Comparison of ENCODE assay signal across 28 cellular contexts in the genomic region with DNA sequence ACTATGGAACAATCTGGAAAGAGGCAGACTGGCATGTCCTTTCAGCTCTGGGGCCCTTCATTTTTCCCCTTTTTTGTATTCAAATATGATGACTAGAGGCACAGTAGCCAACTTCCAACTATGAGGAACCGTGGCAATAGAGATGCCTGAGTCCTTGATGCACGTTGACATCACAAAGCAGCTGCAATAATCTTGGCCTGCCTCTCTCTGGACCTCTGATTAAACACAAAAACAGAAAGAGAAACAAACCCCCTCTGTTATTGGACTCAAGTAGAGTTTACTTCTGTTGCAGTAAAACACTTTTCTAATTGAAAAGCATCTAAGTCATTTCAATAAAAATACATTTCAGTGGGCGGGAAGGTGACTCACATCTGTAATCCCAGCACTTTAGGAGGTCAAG.
"Had no signal": no experiment of that assay in that cellular context is flagged by ENCODE, and none has a peak within 500 bp of the region (broad histone marks: within the 10 kb centered on the region; RNA-seq: fewer than 3 reads in every experiment).

No MANE protein-coding gene starts in this region.

- H3K9me3 ChIP-seq: adrenal gland, gastrocnemius medialis had no signal

- H3K4me3 ChIP-seq: adrenal gland, body of pancreas, esophagus muscularis mucosa, gastrocnemius medialis, heart left ventricle had no signal

- H3K27ac ChIP-seq: adrenal gland, body of pancreas, esophagus muscularis mucosa, foreskin keratinocyte, gastrocnemius medialis, heart left ventricle had no signal

- H3K4me1 ChIP-seq: adrenal gland, body of pancreas, esophagus muscularis mucosa, foreskin keratinocyte, gastrocnemius medialis, heart left ventricle had no signal

- DNase-seq: activated CD4-positive, alpha-beta memory T cell treated with anti-CD3 and anti-CD28 coated beads for 36 hours; activated CD4-positive, alpha-beta T cell treated with anti-CD3 and anti-CD28 coated beads for 36 hours; activated CD4-positive, alpha-beta T cell treated with anti-CD3 and anti-CD28 coated beads, Interleukin-2, amount 10 ng/mL, durations not matched to agents 24 days and 14 days; activated CD4-positive, CD25-positive, alpha-beta regulatory T cell; activated CD4-positive, CD25-positive, alpha-beta regulatory T cell treated with anti-CD3 and anti-CD28 coated beads, Interleukin-2, amount 50 U/mL, for 72 hours; activated CD8-positive, alpha-beta memory T cell treated with anti-CD3 and anti-CD28 coated beads, Interleukin-2, amount 10 ng/mL, durations not matched to agents 7 days and 5 days; activated CD8-positive, alpha-beta memory T cell treated with anti-CD3 and anti-CD28 coated beads, Interleukin-2, amount 50 U/mL, for 4 hours; activated CD8-positive, alpha-beta T cell treated with anti-CD3 and anti-CD28 coated beads, Interleukin-2, amount 10 ng/mL, durations not matched to agents 7 days and 5 days; activated gamma-delta T cell treated with Interleukin-2 at 50 U/mL for 16 hours; activated naive CD4-positive, alpha-beta T cell treated with anti-CD3 and anti-CD28 coated beads, Interleukin-2, amount 50 U/mL, for 16 hours; activated naive CD4-positive, alpha-beta T cell treated with Interleukin-2 at 50 U/mL for 16 hours; activated T-cell treated with anti-CD3 and anti-CD28 coated beads, Interleukin-2, amount 50 U/mL, for 24 hours; activated T-cell treated with anti-CD3 and anti-CD28 coated beads, Interleukin-2, amount 50 U/mL, for 72 hours; adrenal gland; aorta; body of pancreas; caudate nucleus; cortex of kidney; dermis blood vessel endothelial cell; effector CD4-positive, alpha-beta T cell; effector memory CD8-positive, alpha-beta T cell; erythroblast; foreskin keratinocyte; gastrocnemius medialis; glutamatergic neuron; heart left ventricle; T-helper 2 cell had no signal

- H3K36me3 ChIP-seq: adrenal gland, esophagus muscularis mucosa, gastrocnemius medialis, heart left ventricle had no signal

- ATAC-seq: activated CD4-positive, alpha-beta T cell treated with anti-CD3 and anti-CD28 coated beads for 36 hours; activated CD8-positive, alpha-beta memory T cell treated with anti-CD3 and anti-CD28 coated beads, Interleukin-2, amount 10 ng/mL, durations not matched to agents 7 days and 5 days; activated CD8-positive, alpha-beta T cell treated with anti-CD3 and anti-CD28 coated beads, Interleukin-2, amount 10 ng/mL, durations not matched to agents 7 days and 5 days; activated T-cell treated with anti-CD3 and anti-CD28 coated beads, Interleukin-2, amount 50 U/mL, for 72 hours; body of pancreas; effector memory CD8-positive, alpha-beta T cell; foreskin keratinocyte; gastrocnemius medialis; heart left ventricle had no signal

- H3K27me3 ChIP-seq: adrenal gland, body of pancreas, esophagus muscularis mucosa, gastrocnemius medialis, heart left ventricle had no signal
